ENCODE assay signal across 17 cellular contexts in genomic region chr3:45333549-45333948, GRCh38. TPM values are rescaled to one million over a fixed set of nuclear protein-coding genes. Genes with fewer than 3 reads are reported as not detected.
DNase-seq lines count a peak whose midpoint lies in the region; ATAC-seq and TF ChIP-seq lines count a peak whose summit lies in the region.
"Had no signal": no experiment of that assay in that cellular context is flagged by ENCODE, and none has a peak within 500 bp of the region (broad histone marks: within the 10 kb centered on the region; RNA-seq: fewer than 3 reads in every experiment).

No MANE protein-coding gene starts in this region.

- no peak for ATAC-seq in GM19351 (IDR thresholded peaks at IDR 0.05; ENCODE audit: unreplicated experiment)
- ATAC-seq: activated T-cell treated with anti-CD3 and anti-CD28 coated beads, Interleukin-2, amount 50 U/mL, for 72 hours; natural killer cell treated with Interleukin-12 subunit alpha and Interleukin-12 subunit beta and Interleukin-15 and Interleukin-18, amount 100 ng/mL, for 72 hours had no signal

- DNase-seq in GDM1 (lab: John Stamatoyannopoulos, UW) = peak; percentile 35
- DNase-seq in LHCN-M2 (ENCODE audit: low read depth) = peak; percentile 15
- peak; percentile 20 for DNase-seq in astrocyte of the cerebellum (ENCODE audit: low read depth)
- DNase-seq in iris pigment epithelial cell (ENCODE audit: low read depth) = peak; percentile 33
- DNase-seq in hepatic stellate cell (ENCODE audit: low spot score) = no peak
- DNase-seq in nucleus accumbens (lab: John Stamatoyannopoulos, UW) = no peak
- DNase-seq: activated CD4-positive, alpha-beta T cell treated with anti-CD3 and anti-CD28 coated beads, Interleukin-2, amount 50 U/mL, for 4 hours; activated naive CD8-positive, alpha-beta T cell treated with anti-CD3 and anti-CD28 coated beads, Interleukin-2, amount 10 ng/mL, durations not matched to agents 7 days and 5 days; activated T-cell treated with anti-CD3 and anti-CD28 coated beads, Interleukin-2, amount 50 U/mL, for 72 hours; H7; immature natural killer cell; NCI-H1436; SJCRH30; stimulated activated CD4-positive, alpha-beta T cell treated with anti-CD3 and anti-CD28 coated beads, Interleukin-15, amount 100 ng/mL, for 24 hours; stomach had no signal

- peak; percentile 20 for TF ChIP-seq CTCF in astrocyte of the cerebellum (IDR thresholded peaks at IDR 0.05; ENCODE audit: low read depth, low read length, missing control alignments)

- H3K4me3 ChIP-seq in astrocyte of the cerebellum (ENCODE audit: low read depth, low read length) = no peak overlapping the region
- H3K4me3 ChIP-seq: SJCRH30, stomach had no signal

- in situ Hi-C loops in astrocyte of the cerebellum (cut with HindIII; ENCODE audit: low sequenced_read_pairs) = no loop called here

RNA-seq across cellular contexts. Expression of gene LARS2, which starts 54.8 kb away (rescaled TPM):
- 23.7 and 24.1 TPM in 2 replicates for total RNA-seq in LHCN-M2 (2014; rRNA removed)
- polyA plus RNA-seq in LHCN-M2 (2012) = 9.9 TPM

Comparison
In these comparisons a context has a peak if more than half of its experiments do, and no peak if none do; other contexts are left out.
1. DNase-seq: peak in GDM1 (single experiment), LHCN-M2 (single experiment), astrocyte of the cerebellum (single experiment) and iris pigment epithelial cell (single experiment); none in hepatic stellate cell (single experiment) and nucleus accumbens (0 of 56).